In the genomic region with DNA sequence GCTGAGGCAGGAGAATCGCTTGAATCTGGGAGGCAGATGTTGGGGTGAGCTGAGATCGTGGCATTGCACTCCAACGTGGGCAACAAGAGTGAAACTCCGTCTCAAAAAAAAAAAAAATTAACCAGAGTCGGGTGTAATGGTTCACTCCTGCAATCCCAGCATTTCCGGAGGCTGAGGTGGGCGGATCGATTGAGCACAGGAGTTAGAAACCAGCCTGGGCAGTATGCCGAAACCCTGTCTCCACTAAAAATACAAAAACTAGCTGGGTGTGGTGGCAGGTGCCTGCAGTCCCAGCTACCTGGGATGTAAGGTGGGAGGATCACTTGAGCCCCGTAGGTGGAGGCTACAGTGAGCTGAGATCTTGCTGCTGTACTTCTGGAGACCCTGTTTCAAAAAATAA, we compare ENCODE assay signal across 1 cellular context.
TF ChIP-seq lines count a peak whose summit lies in the region.

No MANE protein-coding gene starts in this region.

TF ChIP-seq in WTC11, 78 proteins besides CTCF, POLR2A, EP300 and RAD21 (continued from another document):
- TF ChIP-seq, protein P1, sequence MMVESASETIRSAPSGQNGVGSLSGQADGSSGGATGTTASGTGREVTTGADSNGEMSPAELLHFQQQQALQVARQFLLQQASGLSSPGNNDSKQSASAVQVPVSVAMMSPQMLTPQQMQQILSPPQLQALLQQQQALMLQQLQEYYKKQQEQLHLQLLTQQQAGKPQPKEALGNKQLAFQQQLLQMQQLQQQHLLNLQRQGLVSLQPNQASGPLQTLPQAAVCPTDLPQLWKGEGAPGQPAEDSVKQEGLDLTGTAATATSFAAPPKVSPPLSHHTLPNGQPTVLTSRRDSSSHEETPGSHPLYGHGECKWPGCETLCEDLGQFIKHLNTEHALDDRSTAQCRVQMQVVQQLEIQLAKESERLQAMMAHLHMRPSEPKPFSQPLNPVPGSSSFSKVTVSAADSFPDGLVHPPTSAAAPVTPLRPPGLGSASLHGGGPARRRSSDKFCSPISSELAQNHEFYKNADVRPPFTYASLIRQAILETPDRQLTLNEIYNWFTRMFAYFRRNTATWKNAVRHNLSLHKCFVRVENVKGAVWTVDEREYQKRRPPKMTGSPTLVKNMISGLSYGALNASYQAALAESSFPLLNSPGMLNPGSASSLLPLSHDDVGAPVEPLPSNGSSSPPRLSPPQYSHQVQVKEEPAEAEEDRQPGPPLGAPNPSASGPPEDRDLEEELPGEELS (CRISPR knock-in tag; IDR thresholded peaks at IDR 0.05) = no peak
- TF ChIP-seq JAZF1 (CRISPR knock-in tag; IDR thresholded peaks at IDR 0.05) (no peak), ESRRA (CRISPR knock-in tag; IDR thresholded peaks at IDR 0.05; ENCODE audit: borderline replicate concordance) (no peak), OVOL2 (CRISPR knock-in tag; IDR thresholded peaks at IDR 0.05; ENCODE audit: borderline replicate concordance) (no peak), ZNF416 (CRISPR knock-in tag; IDR thresholded peaks at IDR 0.05) (no peak), ZNF219 (CRISPR knock-in tag; IDR thresholded peaks at IDR 0.05; ENCODE audit: borderline replicate concordance) (no peak), GTF2I (CRISPR knock-in tag; conservative IDR thresholded peaks at IDR 0.05) (no peak), TCF7 (CRISPR knock-in tag; IDR thresholded peaks at IDR 0.05; ENCODE audit: low read depth) (no peak)
- TF ChIP-seq, protein P2, sequence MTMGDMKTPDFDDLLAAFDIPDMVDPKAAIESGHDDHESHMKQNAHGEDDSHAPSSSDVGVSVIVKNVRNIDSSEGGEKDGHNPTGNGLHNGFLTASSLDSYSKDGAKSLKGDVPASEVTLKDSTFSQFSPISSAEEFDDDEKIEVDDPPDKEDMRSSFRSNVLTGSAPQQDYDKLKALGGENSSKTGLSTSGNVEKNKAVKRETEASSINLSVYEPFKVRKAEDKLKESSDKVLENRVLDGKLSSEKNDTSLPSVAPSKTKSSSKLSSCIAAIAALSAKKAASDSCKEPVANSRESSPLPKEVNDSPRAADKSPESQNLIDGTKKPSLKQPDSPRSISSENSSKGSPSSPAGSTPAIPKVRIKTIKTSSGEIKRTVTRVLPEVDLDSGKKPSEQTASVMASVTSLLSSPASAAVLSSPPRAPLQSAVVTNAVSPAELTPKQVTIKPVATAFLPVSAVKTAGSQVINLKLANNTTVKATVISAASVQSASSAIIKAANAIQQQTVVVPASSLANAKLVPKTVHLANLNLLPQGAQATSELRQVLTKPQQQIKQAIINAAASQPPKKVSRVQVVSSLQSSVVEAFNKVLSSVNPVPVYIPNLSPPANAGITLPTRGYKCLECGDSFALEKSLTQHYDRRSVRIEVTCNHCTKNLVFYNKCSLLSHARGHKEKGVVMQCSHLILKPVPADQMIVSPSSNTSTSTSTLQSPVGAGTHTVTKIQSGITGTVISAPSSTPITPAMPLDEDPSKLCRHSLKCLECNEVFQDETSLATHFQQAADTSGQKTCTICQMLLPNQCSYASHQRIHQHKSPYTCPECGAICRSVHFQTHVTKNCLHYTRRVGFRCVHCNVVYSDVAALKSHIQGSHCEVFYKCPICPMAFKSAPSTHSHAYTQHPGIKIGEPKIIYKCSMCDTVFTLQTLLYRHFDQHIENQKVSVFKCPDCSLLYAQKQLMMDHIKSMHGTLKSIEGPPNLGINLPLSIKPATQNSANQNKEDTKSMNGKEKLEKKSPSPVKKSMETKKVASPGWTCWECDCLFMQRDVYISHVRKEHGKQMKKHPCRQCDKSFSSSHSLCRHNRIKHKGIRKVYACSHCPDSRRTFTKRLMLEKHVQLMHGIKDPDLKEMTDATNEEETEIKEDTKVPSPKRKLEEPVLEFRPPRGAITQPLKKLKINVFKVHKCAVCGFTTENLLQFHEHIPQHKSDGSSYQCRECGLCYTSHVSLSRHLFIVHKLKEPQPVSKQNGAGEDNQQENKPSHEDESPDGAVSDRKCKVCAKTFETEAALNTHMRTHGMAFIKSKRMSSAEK (CRISPR knock-in tag; IDR thresholded peaks at IDR 0.05; ENCODE audit: borderline replicate concordance) = no peak
- TF ChIP-seq, protein P3, sequence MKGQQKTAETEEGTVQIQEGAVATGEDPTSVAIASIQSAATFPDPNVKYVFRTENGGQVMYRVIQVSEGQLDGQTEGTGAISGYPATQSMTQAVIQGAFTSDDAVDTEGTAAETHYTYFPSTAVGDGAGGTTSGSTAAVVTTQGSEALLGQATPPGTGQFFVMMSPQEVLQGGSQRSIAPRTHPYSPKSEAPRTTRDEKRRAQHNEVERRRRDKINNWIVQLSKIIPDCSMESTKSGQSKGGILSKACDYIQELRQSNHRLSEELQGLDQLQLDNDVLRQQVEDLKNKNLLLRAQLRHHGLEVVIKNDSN (CRISPR knock-in tag; IDR thresholded peaks at IDR 0.05) = no peak
- TF ChIP-seq, protein P4, sequence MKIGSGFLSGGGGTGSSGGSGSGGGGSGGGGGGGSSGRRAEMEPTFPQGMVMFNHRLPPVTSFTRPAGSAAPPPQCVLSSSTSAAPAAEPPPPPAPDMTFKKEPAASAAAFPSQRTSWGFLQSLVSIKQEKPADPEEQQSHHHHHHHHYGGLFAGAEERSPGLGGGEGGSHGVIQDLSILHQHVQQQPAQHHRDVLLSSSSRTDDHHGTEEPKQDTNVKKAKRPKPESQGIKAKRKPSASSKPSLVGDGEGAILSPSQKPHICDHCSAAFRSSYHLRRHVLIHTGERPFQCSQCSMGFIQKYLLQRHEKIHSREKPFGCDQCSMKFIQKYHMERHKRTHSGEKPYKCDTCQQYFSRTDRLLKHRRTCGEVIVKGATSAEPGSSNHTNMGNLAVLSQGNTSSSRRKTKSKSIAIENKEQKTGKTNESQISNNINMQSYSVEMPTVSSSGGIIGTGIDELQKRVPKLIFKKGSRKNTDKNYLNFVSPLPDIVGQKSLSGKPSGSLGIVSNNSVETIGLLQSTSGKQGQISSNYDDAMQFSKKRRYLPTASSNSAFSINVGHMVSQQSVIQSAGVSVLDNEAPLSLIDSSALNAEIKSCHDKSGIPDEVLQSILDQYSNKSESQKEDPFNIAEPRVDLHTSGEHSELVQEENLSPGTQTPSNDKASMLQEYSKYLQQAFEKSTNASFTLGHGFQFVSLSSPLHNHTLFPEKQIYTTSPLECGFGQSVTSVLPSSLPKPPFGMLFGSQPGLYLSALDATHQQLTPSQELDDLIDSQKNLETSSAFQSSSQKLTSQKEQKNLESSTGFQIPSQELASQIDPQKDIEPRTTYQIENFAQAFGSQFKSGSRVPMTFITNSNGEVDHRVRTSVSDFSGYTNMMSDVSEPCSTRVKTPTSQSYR (CRISPR knock-in tag; IDR thresholded peaks at IDR 0.05) = no peak
